In the genomic region with DNA sequence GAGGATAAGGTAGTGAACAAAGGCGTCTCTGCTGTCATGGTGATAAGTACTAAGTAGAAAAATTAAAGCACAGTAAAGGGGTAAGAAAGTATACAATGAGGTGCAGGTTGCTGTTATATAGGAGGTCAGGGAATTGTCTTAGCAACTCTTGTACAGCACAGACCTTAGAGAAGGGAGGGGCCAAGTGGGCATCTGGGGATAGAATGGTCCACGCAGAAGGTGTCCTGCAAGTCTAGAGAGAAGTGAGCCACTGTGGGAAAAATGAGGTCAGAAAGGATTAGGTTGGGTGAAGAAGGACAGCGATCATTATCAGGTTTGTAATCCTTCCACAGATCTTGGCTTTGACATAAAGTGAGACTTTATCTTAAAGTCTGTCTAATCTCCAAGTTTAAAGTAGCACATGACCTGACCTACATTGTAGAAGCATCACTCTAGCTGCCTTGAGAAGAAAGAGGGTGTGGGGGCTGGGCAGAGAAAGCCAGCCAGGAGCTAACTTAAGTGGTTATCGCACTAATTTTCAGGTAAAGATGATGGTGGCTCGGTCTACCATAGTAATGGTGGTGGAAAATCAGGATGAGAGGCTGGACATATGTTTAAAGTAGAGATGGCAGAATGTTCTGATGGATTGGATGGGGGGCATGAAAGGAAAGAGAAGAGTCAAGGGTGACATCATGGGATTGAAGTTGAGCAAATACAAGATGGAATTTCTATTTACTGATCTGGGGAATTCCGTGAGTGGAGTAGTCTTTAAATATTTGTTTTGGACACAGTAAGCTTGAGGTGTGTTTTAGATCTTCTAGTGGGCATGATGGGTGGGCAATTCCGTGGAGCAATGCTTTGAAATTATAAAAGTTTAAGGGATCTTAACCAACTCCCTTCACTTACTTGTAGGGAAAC, we compare ENCODE assay signal across 30 cellular contexts.
DNase-seq lines count a peak whose midpoint lies in the region; ATAC-seq, FAIRE-seq and TF ChIP-seq lines count a peak whose summit lies in the region.
"Had no signal": no experiment of that assay in that cellular context is flagged by ENCODE, and none has a peak within 500 bp of the region (broad histone marks: within the 10 kb centered on the region; RNA-seq: fewer than 3 reads in every experiment).

No MANE protein-coding gene starts in this region.

- TF ChIP-seq CTCF in A549 (IDR thresholded peaks at IDR 0.05) (no peak), GM23338 (conservative IDR thresholded peaks at IDR 0.05; ENCODE audit: low read depth in 2 of 2) (no peak), WERI-Rb-1 (IDR thresholded peaks at IDR 0.05; ENCODE audit: low read depth, low read length) (no peak), liver (IDR thresholded peaks at IDR 0.05; ENCODE audit: low read depth, low read length, missing input control) (no peak)

- no peak for FAIRE-seq in A549 (lab: Jason Lieb, UNC)
- FAIRE-seq: endometrium, GM12892 had no signal

- H3K4me1 ChIP-seq in A549, result peaks cover 45% of the 10 kb centered on the region
- H3K4me1 ChIP-seq in GM23338 (ENCODE audit: insufficient read depth), result peaks cover 13% of the 10 kb centered on the region
- peaks cover 3 to 17% (median 12%) of the 10 kb centered on the region in 4 donors for H3K4me1 ChIP-seq in liver (ENCODE audit: control insufficient read depth in 4 of 4, insufficient read depth in 4 of 4, low read length in 3 of 4)
- H3K4me1 ChIP-seq: parathyroid adenoma, right atrium auricular region had no signal

- no peaks in the 10 kb centered on the region for H3K9me3 Mint-ChIP-seq in GM23338

- peak; percentile 39 to 65; a peak in 2 of 5 replicates for TF ChIP-seq EP300 in A549 (IDR thresholded peaks at IDR 0.05)

- H3K36me3 ChIP-seq in GM23338 (ENCODE audit: insufficient read depth) (no peaks in the 10 kb centered on the region), WERI-Rb-1 (no peaks in the 10 kb centered on the region), liver (ENCODE audit: control insufficient read depth in 4 of 4, insufficient read depth in 3 of 4, low read depth in 1 of 4, low read length in 3 of 4) (no peaks in the 10 kb centered on the region)
- H3K36me3 ChIP-seq: right atrium auricular region, vagina had no signal

- TF ChIP-seq RAD21 in A549 (conservative IDR thresholded peaks at IDR 0.05 in 1 of 2, IDR thresholded peaks at IDR 0.05 in 1 of 2), result no peak
- TF ChIP-seq RAD21 in liver (IDR thresholded peaks at IDR 0.05), result no peak

- peak overlapping the region; percentile 0; the same call in 1 of the 2 replicates for H3K27ac Mint-ChIP-seq in GM23338
- H3K27ac Mint-ChIP-seq: activated CD4-positive, alpha-beta memory T cell treated with anti-CD3 and anti-CD28 coated beads for 36 hours; activated naive CD4-positive, alpha-beta T cell treated with anti-CD3 and anti-CD28 coated beads for 36 hours; activated T-helper 1 cell treated with anti-CD3 and anti-CD28 coated beads, Interleukin-12 subunit alpha, Interleukin-12 subunit beta, Interleukin-2, Interleukin-4 antibody, amounts not matched to agents 30 ng/mL and 10 ng/mL and 1 ng/mL, durations not matched to agents 14 hours and 24 hours and 36 hours; B cell; CD4-positive, alpha-beta memory T cell; memory B cell; stimulated activated naive CD8-positive, alpha-beta T cell treated with anti-CD3 and anti-CD28 coated beads, Interleukin-15, amount 100 ng/mL, for 72 hours; T-helper 17 cell had no signal

- no peaks in the 10 kb centered on the region for H3K27me3 ChIP-seq in GM23338 (ENCODE audit: insufficient read depth)
- no peaks in the 10 kb centered on the region for H3K27me3 ChIP-seq in WERI-Rb-1 (ENCODE audit: insufficient read depth, low read depth, severe bottlenecking)
- H3K27me3 ChIP-seq in liver (ENCODE audit: control insufficient read depth in 4 of 4, insufficient read depth in 4 of 4, low read length in 3 of 4), result no peaks in the 10 kb centered on the region
- H3K27me3 ChIP-seq: right atrium auricular region, vagina had no signal

- no peaks in the 10 kb centered on the region for H3F3A ChIP-seq in GM23338 (replicated peaks; ENCODE audit: low read depth)

- peaks cover 3% of the 10 kb centered on the region; the same call in 1 of the 2 replicates for H3K79me2 ChIP-seq in GM23338 (replicated peaks; ENCODE audit: insufficient read depth)
- H3K79me2 ChIP-seq: parathyroid adenoma had no signal

- ATAC-seq in A549 (peak; percentile 54 to 83), GM23338 (no peak), GM21526 (IDR thresholded peaks at IDR 0.05; ENCODE audit: low FRiP score, unreplicated experiment) (no peak), Right ventricle myocardium superior (ENCODE audit: poor library complexity) (no peak)
- ATAC-seq: left cardiac atrium; stimulated activated naive CD8-positive, alpha-beta T cell treated with anti-CD3 and anti-CD28 coated beads, Interleukin-15, amount 100 ng/mL, for 72 hours; T-helper 17 cell had no signal

- H3K9me3 ChIP-seq in A549, result no peaks in the 10 kb centered on the region
- H3K9me3 ChIP-seq in WERI-Rb-1 (ENCODE audit: severe bottlenecking), result no peaks in the 10 kb centered on the region
- no peaks in the 10 kb centered on the region for H3K9me3 ChIP-seq in liver (ENCODE audit: control insufficient read depth in 4 of 4, low read length in 3 of 4)
- H3K9me3 ChIP-seq: right atrium auricular region, vagina had no signal

- POLR2A ChIA-PET in A549 (lab: Yijun Ruan, JAX), result interaction anchor here (0.7 kb wide), 2 partner anchors 23 to 111 kb away, joined by 3 read pairs; no protein-coding TSS in a partner anchor

- CTCF ChIA-PET in A549 (lab: Yijun Ruan, JAX), result no interaction called here

- no peaks in the 10 kb centered on the region for H3K9me2 ChIP-seq in GM23338 (ENCODE audit: insufficient read depth)

- no peaks in the 10 kb centered on the region; the same call in 1 of the 2 replicates for H4K20me1 ChIP-seq in GM23338 (replicated peaks; ENCODE audit: insufficient read depth)

- H3K4me3 ChIP-seq in A549, result no peak overlapping the region
- no peak overlapping the region for H3K4me3 ChIP-seq in GM23338
- no peak overlapping the region for H3K4me3 ChIP-seq in WERI-Rb-1 (ENCODE audit: low read depth, low read length)
- no peak overlapping the region for H3K4me3 ChIP-seq in liver (ENCODE audit: low read depth in 1 of 3, low read length in 3 of 3)
- H3K4me3 ChIP-seq: right atrium auricular region, vagina had no signal

- H3K36me3 Mint-ChIP-seq in GM23338 (ENCODE audit: low read depth), result no peaks in the 10 kb centered on the region
- H3K36me3 Mint-ChIP-seq: activated CD4-positive, alpha-beta memory T cell treated with anti-CD3 and anti-CD28 coated beads for 36 hours; CD4-positive, alpha-beta memory T cell; memory B cell had no signal

- no peaks in the 10 kb centered on the region for H3K27me3 Mint-ChIP-seq in GM23338 (ENCODE audit: insufficient read depth, low read depth, poor library complexity)
- H3K27me3 Mint-ChIP-seq: activated CD4-positive, alpha-beta memory T cell treated with anti-CD3 and anti-CD28 coated beads for 36 hours; B cell; CD4-positive, alpha-beta memory T cell; memory B cell; stimulated activated naive CD8-positive, alpha-beta T cell treated with anti-CD3 and anti-CD28 coated beads, Interleukin-15, amount 100 ng/mL, for 72 hours; T-helper 17 cell had no signal

- peaks cover 12% of the 10 kb centered on the region for H3K4me1 Mint-ChIP-seq in GM23338
- H3K4me1 Mint-ChIP-seq: B cell; CD4-positive, alpha-beta memory T cell; memory B cell; stimulated activated naive CD8-positive, alpha-beta T cell treated with anti-CD3 and anti-CD28 coated beads, Interleukin-15, amount 100 ng/mL, for 72 hours; T-helper 17 cell had no signal

- H3K9ac ChIP-seq in liver (ENCODE audit: low read depth in 1 of 2, low read length in 2 of 2), result no peak overlapping the region
- H3K9ac ChIP-seq: parathyroid adenoma had no signal

- no peak overlapping the region for H2AFZ ChIP-seq in GM23338
- H2AFZ ChIP-seq: parathyroid adenoma had no signal

- intact Hi-C loops in Right ventricle myocardium superior (cut with DNase I), result no loop called here

- H3K27ac ChIP-seq in A549 (peak overlapping the region; percentile 29 to 73; a peak in 4 of 6 replicates), GM23338 (ENCODE audit: low read depth) (no peak overlapping the region), WERI-Rb-1 (0 out of 2 replicates have a peak overlapping the region, but pooled peaks have one; percentile 18), liver (ENCODE audit: low read depth in 1 of 2, low read length in 2 of 2) (no peak overlapping the region)
- H3K27ac ChIP-seq: parathyroid adenoma, right atrium auricular region, vagina had no signal

- TF ChIP-seq POLR2A in A549 (IDR thresholded peaks at IDR 0.05; ENCODE audit: low read length), result no peak

- H3K4me2 ChIP-seq in A549 (peak overlapping the region; percentile 38), GM23338 (no peak overlapping the region)

- peak in 1 of 2 experiments; percentile 61 for DNase-seq in A549 (ENCODE audit: low read depth in 1 of 2, low spot score in 1 of 2)
- no peak for DNase-seq in GM23338 (ENCODE audit: low spot score)
- peak; percentile 89 for DNase-seq in WERI-Rb-1
- DNase-seq in stimulated activated CD4-positive, alpha-beta T cell treated with anti-CD3 and anti-CD28 coated beads, Interleukin-4, amount 100 ng/mL, for 24 hours, result no peak
- no peak for DNase-seq in Right ventricle myocardium superior
- DNase-seq in EL, result no peak
- DNase-seq: ACHN; activated CD4-positive, alpha-beta memory T cell treated with anti-CD3 and anti-CD28 coated beads for 36 hours; activated CD4-positive, CD25-positive, alpha-beta regulatory T cell treated with anti-CD3 and anti-CD28 coated beads, Interleukin-2, amount 50 U/mL, for 72 hours; activated naive CD4-positive, alpha-beta T cell treated with anti-CD3 and anti-CD28 coated beads for 36 hours; CD4-positive, alpha-beta memory T cell; DMS 273 treated with DMSO at 0.1 percent for 48 hours; foreskin melanocyte; left cardiac atrium; MM.1S; NCI-H2107; NCI-H345; OCI-M1; stimulated activated naive CD8-positive, alpha-beta T cell treated with anti-CD3 and anti-CD28 coated beads, Interleukin-15, amount 100 ng/mL, for 72 hours; T-helper 17 cell had no signal

- no peak overlapping the region for H3K4me3 Mint-ChIP-seq in GM23338
- H3K4me3 Mint-ChIP-seq: activated CD4-positive, alpha-beta memory T cell treated with anti-CD3 and anti-CD28 coated beads for 36 hours; activated naive CD4-positive, alpha-beta T cell treated with anti-CD3 and anti-CD28 coated beads for 36 hours; activated T-helper 1 cell treated with anti-CD3 and anti-CD28 coated beads, Interleukin-12 subunit alpha, Interleukin-12 subunit beta, Interleukin-2, Interleukin-4 antibody, amounts not matched to agents 30 ng/mL and 10 ng/mL and 1 ng/mL, durations not matched to agents 14 hours and 24 hours and 36 hours; B cell; CD4-positive, alpha-beta memory T cell; memory B cell; stimulated activated naive CD8-positive, alpha-beta T cell treated with anti-CD3 and anti-CD28 coated beads, Interleukin-15, amount 100 ng/mL, for 72 hours; T-helper 17 cell had no signal

- 21% methylated on average over 7 of the region's 7 CpGs for WGBS in A549 (ENCODE audit: missing lambda C conversion rate)
- WGBS in liver, result 70% methylated on average over 7 of the region's 7 CpGs

TF ChIP-seq in A549, 52 proteins besides CTCF, POLR2A, EP300 and RAD21 (continues in another document):
- TF ChIP-seq JUNB (IDR thresholded peaks at IDR 0.05), result peak; percentile 50

TF ChIP-seq in GM23338, 12 proteins besides CTCF, POLR2A, EP300 and RAD21 (continues in another document):
- no peak for TF ChIP-seq NANOG (IDR thresholded peaks at IDR 0.05; ENCODE audit: borderline replicate concordance)

TF ChIP-seq in liver, 16 proteins besides CTCF, POLR2A, EP300 and RAD21 (continues in another document):
- TF ChIP-seq JUND (IDR thresholded peaks at IDR 0.05), result peak in 1 of 2 donors; percentile 31

Comparison
In these comparisons a context has a peak if more than half of its experiments do, and no peak if none do; other contexts are left out.
1. ATAC-seq: peak in A549 (2 of 2); none in GM23338 (single experiment), GM21526 (single experiment) and Right ventricle myocardium superior (single experiment).
2. H3K27ac ChIP-seq: peak in A549 (2 of 2) and WERI-Rb-1 (single experiment); none in GM23338 (single experiment) and liver (0 of 2).